16 cellular contexts compared by ENCODE assay signal in genomic region chr20:53247460-53248103, GRCh38.
DNase-seq lines count a peak whose midpoint lies in the region; ATAC-seq and TF ChIP-seq lines count a peak whose summit lies in the region.
"Had no signal": no experiment of that assay in that cellular context is flagged by ENCODE, and none has a peak within 500 bp of the region (broad histone marks: within the 10 kb centered on the region; RNA-seq: fewer than 3 reads in every experiment).

No MANE protein-coding gene starts in this region.

- H3K36me3 Mint-ChIP-seq in activated CD4-positive, alpha-beta T cell treated with anti-CD3 and anti-CD28 coated beads for 36 hours (ENCODE audit: low read depth) = peaks cover 3% of the 10 kb centered on the region
- no peaks in the 10 kb centered on the region for H3K36me3 Mint-ChIP-seq in T-helper 17 cell (ENCODE audit: low read depth)
- H3K36me3 Mint-ChIP-seq in nephron progenitor cell (ENCODE audit: low read depth) = peaks cover 13% of the 10 kb centered on the region
- H3K36me3 Mint-ChIP-seq: CD14-positive monocyte; CD8-positive, alpha-beta T cell had no signal

- CTCF ChIA-PET in activated CD4-positive, alpha-beta T cell treated with anti-CD3 and anti-CD28 coated beads for 36 hours (lab: Charles Lee) = no interaction called here

- peaks cover 3% of the 10 kb centered on the region for H3K27me3 Mint-ChIP-seq in activated CD4-positive, alpha-beta T cell treated with anti-CD3 and anti-CD28 coated beads for 36 hours
- H3K27me3 Mint-ChIP-seq in T-helper 17 cell (peaks cover 12% of the 10 kb centered on the region), nephron progenitor cell (ENCODE audit: low read depth, poor library complexity) (peaks cover 9% of the 10 kb centered on the region)

- no peaks in the 10 kb centered on the region for H3K9me3 ChIP-seq in T-helper 17 cell (ENCODE audit: control insufficient read depth, low read length, poor library complexity, severe bottlenecking)

- DNase-seq in activated CD4-positive, alpha-beta T cell treated with anti-CD3 and anti-CD28 coated beads for 36 hours = peak; percentile 13
- DNase-seq in activated CD4-positive, alpha-beta T cell treated with anti-CD3 and anti-CD28 coated beads, Interleukin-2, amount 50 U/mL, for 1 hour = no peak
- DNase-seq in H4 (ENCODE audit: low spot score) = peak; percentile 7
- no peak for DNase-seq in T-helper 17 cell
- DNase-seq in nephron progenitor cell = no peak
- DNase-seq in GOT3 (lab: John Stamatoyannopoulos, UW) = no peak
- no peak for DNase-seq in NCI-H524 (lab: John Stamatoyannopoulos, UW)
- DNase-seq in NOMO-1 (lab: John Stamatoyannopoulos, UW; ENCODE audit: unreplicated experiment in 2 of 2) = no peak
- DNase-seq: CD8-positive, alpha-beta T cell; COR-L47; DMS153; DMS79 treated with DMSO at 0.1 percent for 48 hours; GF-D8; H7 had no signal

- POLR2A ChIA-PET in activated CD4-positive, alpha-beta T cell treated with anti-CD3 and anti-CD28 coated beads for 36 hours (lab: Charles Lee) = no interaction called here

- no peaks in the 10 kb centered on the region for H3K9me3 Mint-ChIP-seq in activated CD4-positive, alpha-beta T cell treated with anti-CD3 and anti-CD28 coated beads for 36 hours (ENCODE audit: low read depth)
- H3K9me3 Mint-ChIP-seq in nephron progenitor cell = no peaks in the 10 kb centered on the region
- H3K9me3 Mint-ChIP-seq: CD8-positive, alpha-beta T cell had no signal

- peaks cover 12% of the 10 kb centered on the region for H3K4me1 Mint-ChIP-seq in activated CD4-positive, alpha-beta T cell treated with anti-CD3 and anti-CD28 coated beads for 36 hours
- peaks cover 8% of the 10 kb centered on the region for H3K4me1 Mint-ChIP-seq in T-helper 17 cell
- no peaks in the 10 kb centered on the region for H3K4me1 Mint-ChIP-seq in nephron progenitor cell
- H3K4me1 Mint-ChIP-seq: CD14-positive monocyte had no signal

- no peak for TF ChIP-seq CTCF in nephron progenitor cell (IDR thresholded peaks at IDR 0.05)

- intact Hi-C loops in activated CD4-positive, alpha-beta T cell treated with anti-CD3 and anti-CD28 coated beads for 36 hours (cut with DNase I, micrococcal nuclease) = no loop called here

- no peak overlapping the region for H3K4me3 Mint-ChIP-seq in activated CD4-positive, alpha-beta T cell treated with anti-CD3 and anti-CD28 coated beads for 36 hours
- H3K4me3 Mint-ChIP-seq in T-helper 17 cell (no peak overlapping the region), nephron progenitor cell (no peak overlapping the region)
- H3K4me3 Mint-ChIP-seq: CD14-positive monocyte; CD8-positive, alpha-beta T cell had no signal

- peak overlapping the region; percentile 19 for H3K27ac Mint-ChIP-seq in activated CD4-positive, alpha-beta T cell treated with anti-CD3 and anti-CD28 coated beads for 36 hours
- peak overlapping the region; percentile 27 for H3K27ac Mint-ChIP-seq in T-helper 17 cell
- H3K27ac Mint-ChIP-seq in nephron progenitor cell = peak overlapping the region; percentile 36
- H3K27ac Mint-ChIP-seq: CD14-positive monocyte; CD8-positive, alpha-beta T cell had no signal

- ATAC-seq in activated CD4-positive, alpha-beta T cell treated with anti-CD3 and anti-CD28 coated beads for 36 hours = peak; percentile 74
- no peak for ATAC-seq in T-helper 17 cell
- ATAC-seq: CD8-positive, alpha-beta T cell; HepG2 had no signal

Comparison
In these comparisons a context has a peak if more than half of its experiments do, and no peak if none do; other contexts are left out.
1. DNase-seq: peak in activated CD4-positive, alpha-beta T cell treated with anti-CD3 and anti-CD28 coated beads for 36 hours (single experiment) and H4 (single experiment); none in activated CD4-positive, alpha-beta T cell treated with anti-CD3 and anti-CD28 coated beads, Interleukin-2, amount 50 U/mL, for 1 hour (single experiment), T-helper 17 cell (0 of 3), nephron progenitor cell (single experiment), GOT3 (single experiment), NCI-H524 (0 of 2) and NOMO-1 (0 of 2).
2. Peak in every context shown above with its lines, with median percentiles within 50 percentile points of each other: H3K27ac Mint-ChIP-seq.